ENCODE assay signal across 10 cellular contexts in genomic region chr12:57753938-57754337, GRCh38. TPM values are rescaled to one million over a fixed set of nuclear protein-coding genes. Genes with fewer than 3 reads are reported as not detected.
DNase-seq lines count a peak whose midpoint lies in the region; ATAC-seq and TF ChIP-seq lines count a peak whose summit lies in the region.
"Had no signal": no experiment of that assay in that cellular context is flagged by ENCODE, and none has a peak within 500 bp of the region (broad histone marks: within the 10 kb centered on the region; RNA-seq: fewer than 3 reads in every experiment).

No MANE protein-coding gene starts in this region.

- POLR2A ChIA-PET in activated CD4-positive, alpha-beta memory T cell treated with anti-CD3 and anti-CD28 coated beads for 36 hours (lab: Charles Lee), result interaction anchor here (0.6 to 1.6 kb wide), 2 partner anchors 11 to 12 kb away, joined by 3 to 4 read pairs; no protein-coding TSS in a partner anchor

- intact Hi-C loops in left ventricle myocardium inferior (cut with micrococcal nuclease) (no loop called here), Right ventricle myocardium superior (cut with DNase I) (no loop called here), upper lobe of right lung (cut with DNase I) (no loop called here)
- intact Hi-C loops in activated CD4-positive, alpha-beta memory T cell treated with anti-CD3 and anti-CD28 coated beads for 36 hours (cut with micrococcal nuclease), result loop anchor here (2.0 to 10.0 kb wide), 2 partner anchors 679 to 1843 kb away; partner anchors contain the start of genes NEMP1 and SLC16A7

- H3K36me3 Mint-ChIP-seq in activated CD4-positive, alpha-beta memory T cell treated with anti-CD3 and anti-CD28 coated beads for 36 hours, result peaks cover 36% of the 10 kb centered on the region
- H3K36me3 Mint-ChIP-seq in immature natural killer cell, result peaks cover 0 to 8% (median 0%) of the 10 kb centered on the region in 3 donors

- no peaks in the 10 kb centered on the region for H3K27me3 Mint-ChIP-seq in activated CD4-positive, alpha-beta memory T cell treated with anti-CD3 and anti-CD28 coated beads for 36 hours
- peaks cover 6 to 13% (median 9%) of the 10 kb centered on the region in 3 donors for H3K27me3 Mint-ChIP-seq in immature natural killer cell (ENCODE audit: low read depth in 3 of 3)

- TF ChIP-seq CTCF in left ventricle myocardium inferior (IDR thresholded peaks at IDR 0.05; ENCODE audit: borderline replicate concordance) (no peak), upper lobe of right lung (IDR thresholded peaks at IDR 0.05) (no peak)

- H3K36me3 ChIP-seq in left ventricle myocardium inferior, result peaks cover 37% of the 10 kb centered on the region
- peaks cover 32% of the 10 kb centered on the region for H3K36me3 ChIP-seq in upper lobe of right lung

- H3K9me3 ChIP-seq in left ventricle myocardium inferior (replicated peaks) (no peaks in the 10 kb centered on the region), upper lobe of right lung (no peaks in the 10 kb centered on the region)

- H3K27ac ChIP-seq in left ventricle myocardium inferior (replicated peaks) (peak overlapping the region; percentile 22), upper lobe of right lung (no peak overlapping the region)

- peak overlapping the region; percentile 81 for H3K4me3 Mint-ChIP-seq in activated CD4-positive, alpha-beta memory T cell treated with anti-CD3 and anti-CD28 coated beads for 36 hours
- peak overlapping the region; percentile 89 to 96 (median 94) for H3K4me3 Mint-ChIP-seq in immature natural killer cell

- peak overlapping the region; percentile 77 for H3K27ac Mint-ChIP-seq in activated CD4-positive, alpha-beta memory T cell treated with anti-CD3 and anti-CD28 coated beads for 36 hours
- H3K27ac Mint-ChIP-seq in immature natural killer cell, result peak overlapping the region; percentile 89 to 99 (median 96)

- peaks cover 53% of the 10 kb centered on the region for H3K4me1 ChIP-seq in left ventricle myocardium inferior
- peaks cover 38% of the 10 kb centered on the region for H3K4me1 ChIP-seq in upper lobe of right lung

- ATAC-seq in Right ventricle myocardium superior (ENCODE audit: poor library complexity) (no peak), upper lobe of right lung (no peak), GM21529 (IDR thresholded peaks at IDR 0.05; ENCODE audit: unreplicated experiment) (no peak), GM21825 (IDR thresholded peaks at IDR 0.05; ENCODE audit: unreplicated experiment) (no peak)

- CTCF ChIA-PET in activated CD4-positive, alpha-beta memory T cell treated with anti-CD3 and anti-CD28 coated beads for 36 hours (lab: Charles Lee), result no interaction called here

- H3K27me3 ChIP-seq in left ventricle myocardium inferior (ENCODE audit: low read depth) (no peaks in the 10 kb centered on the region), upper lobe of right lung (no peaks in the 10 kb centered on the region)

- no peak for DNase-seq in left ventricle myocardium inferior
- DNase-seq in Right ventricle myocardium superior, result no peak
- no peak for DNase-seq in activated CD4-positive, alpha-beta memory T cell treated with anti-CD3 and anti-CD28 coated beads for 36 hours
- DNase-seq in immature natural killer cell, result no peak
- DNase-seq in upper lobe of right lung, result no peak
- DNase-seq in SIG-M5 treated with dmso at 0.1 percent for 504 hours (lab: John Stamatoyannopoulos, UW; ENCODE audit: unreplicated experiment), result no peak
- DNase-seq: mesenchymal stem cell, MV-4-11 had no signal

- peaks cover 59% of the 10 kb centered on the region for H3K4me1 Mint-ChIP-seq in activated CD4-positive, alpha-beta memory T cell treated with anti-CD3 and anti-CD28 coated beads for 36 hours (ENCODE audit: low read depth)
- H3K4me1 Mint-ChIP-seq in immature natural killer cell, result peaks cover 53 to 60% of the 10 kb centered on the region in 2 donors

- H3K4me3 ChIP-seq in left ventricle myocardium inferior (no peak overlapping the region), upper lobe of right lung (peak overlapping the region; percentile 66)

- H3K9me3 Mint-ChIP-seq in activated CD4-positive, alpha-beta memory T cell treated with anti-CD3 and anti-CD28 coated beads for 36 hours, result no peaks in the 10 kb centered on the region
- no peaks in the 10 kb centered on the region for H3K9me3 Mint-ChIP-seq in immature natural killer cell

RNA-seq across cellular contexts. Expression of gene MARCHF9, which starts 1.0 kb away (rescaled TPM):
- total RNA-seq in left ventricle myocardium inferior, result 13.8 TPM
- total RNA-seq in Right ventricle myocardium superior, result 12.2 TPM
- total RNA-seq in activated CD4-positive, alpha-beta memory T cell treated with anti-CD3 and anti-CD28 coated beads for 36 hours, result 10 to 100 TPM; 20.9 to 21.2 TPM
- polyA plus RNA-seq in immature natural killer cell, result 1 to 10 TPM; 1.7 to 4.4 (median 3.7) TPM
- 21.2 TPM for total RNA-seq in upper lobe of right lung

RNA-seq across cellular contexts. Expression of gene CDK4, which starts 1.8 kb away (rescaled TPM):
- total RNA-seq in left ventricle myocardium inferior, result 41.3 TPM
- total RNA-seq in Right ventricle myocardium superior, result 41.1 TPM
- total RNA-seq in activated CD4-positive, alpha-beta memory T cell treated with anti-CD3 and anti-CD28 coated beads for 36 hours, result 100 to 1,000 TPM; 181 to 195 TPM
- polyA plus RNA-seq in immature natural killer cell, result 100 to 1,000 TPM in 1 of 3 donors, 10 to 100 TPM in 2; 68.7 to 133 (median 75.6) TPM
- total RNA-seq in upper lobe of right lung, result 77.6 TPM

RNA-seq across cellular contexts. Expression of gene TSPAN31, which starts 9.1 kb away (rescaled TPM):
- total RNA-seq in left ventricle myocardium inferior, result 27.2 TPM
- total RNA-seq in Right ventricle myocardium superior, result 27.5 TPM
- total RNA-seq in activated CD4-positive, alpha-beta memory T cell treated with anti-CD3 and anti-CD28 coated beads for 36 hours, result 10 to 100 TPM; 11.7 to 15.0 TPM
- polyA plus RNA-seq in immature natural killer cell, result 100 to 1,000 TPM in 1 of 3 donors, 10 to 100 TPM in 2; 62.1 to 103 (median 72.6) TPM
- 39.9 TPM for total RNA-seq in upper lobe of right lung

RNA-seq across cellular contexts. Expression of gene CYP27B1, which starts 12.9 kb away (rescaled TPM):
- not detected for total RNA-seq in left ventricle myocardium inferior
- not detected for total RNA-seq in Right ventricle myocardium superior
- total RNA-seq in activated CD4-positive, alpha-beta memory T cell treated with anti-CD3 and anti-CD28 coated beads for 36 hours, result 1 to 10 TPM; 7.1 to 8.2 TPM
- not detected for polyA plus RNA-seq in immature natural killer cell
- total RNA-seq in upper lobe of right lung, result 2.0 TPM

RNA-seq across cellular contexts. Expression of gene AGAP2, which starts 15.4 kb away (rescaled TPM):
- total RNA-seq in left ventricle myocardium inferior (6.5 TPM), Right ventricle myocardium superior (6.6 TPM), upper lobe of right lung (5.4 TPM)
- 10 to 100 TPM; 32.4 to 34.0 TPM for total RNA-seq in activated CD4-positive, alpha-beta memory T cell treated with anti-CD3 and anti-CD28 coated beads for 36 hours
- 10 to 100 TPM in 1 of 3 donors, 1 to 10 TPM in 2; 1.4 to 10.5 (median 3.2) TPM for polyA plus RNA-seq in immature natural killer cell
